In genomic region chr20:34825530-34826362, GRCh38 we compare ENCODE assay signal across 8 cellular contexts. TPM values are rescaled to one million over a fixed set of nuclear protein-coding genes. Genes with fewer than 3 reads are reported as not detected.
DNase-seq lines count a peak whose midpoint lies in the region; ATAC-seq and TF ChIP-seq lines count a peak whose summit lies in the region.

NCOA6 (minus strand) TSS chr20:34825651; CDS start chr20:34782355, 43,296 bp downstream.

- peaks cover 31% of the 10 kb centered on the region for H3K36me3 Mint-ChIP-seq in nephron progenitor cell (ENCODE audit: low read depth)
- peaks cover 9% of the 10 kb centered on the region for H3K36me3 Mint-ChIP-seq in stimulated activated naive CD8-positive, alpha-beta T cell treated with anti-CD3 and anti-CD28 coated beads, Interleukin-15, Interleukin-2, amounts not matched to agents 100 ng/mL and 50 ng/mL, for 24 hours (ENCODE audit: low read depth)

- DNase-seq in DMS153 treated with DMSO at 0.1 percent for 48 hours (lab: John Stamatoyannopoulos, UW; ENCODE audit: unreplicated experiment) (peak; percentile 76), LNCaP clone FGC (ENCODE audit: low read depth) (peak; percentile 36), fibroblast of the aortic adventitia (ENCODE audit: low read depth) (peak; percentile 76), nephron progenitor cell (peak; percentile 85)
- peak; percentile 77 for DNase-seq in activated effector memory CD4-positive, alpha-beta T cell treated with Interleukin-2 at 50 U/mL for 16 hours

- peak within 1 kb of the TSS; percentile 99 for H3K27ac Mint-ChIP-seq in nephron progenitor cell
- peak within 1 kb of the TSS; percentile 88 for H3K27ac Mint-ChIP-seq in stimulated activated naive CD8-positive, alpha-beta T cell treated with anti-CD3 and anti-CD28 coated beads, Interleukin-15, Interleukin-2, amounts not matched to agents 100 ng/mL and 50 ng/mL, for 24 hours

- peaks cover 34% of the 10 kb centered on the region for H3K4me1 Mint-ChIP-seq in nephron progenitor cell
- H3K4me1 Mint-ChIP-seq in stimulated activated naive CD8-positive, alpha-beta T cell treated with anti-CD3 and anti-CD28 coated beads, Interleukin-15, Interleukin-2, amounts not matched to agents 100 ng/mL and 50 ng/mL, for 24 hours (ENCODE audit: low read depth), result peaks cover 42% of the 10 kb centered on the region

- peak within 1 kb of the TSS; percentile 100 for H3K4me3 Mint-ChIP-seq in nephron progenitor cell
- peak within 1 kb of the TSS; percentile 87 for H3K4me3 Mint-ChIP-seq in stimulated activated naive CD8-positive, alpha-beta T cell treated with anti-CD3 and anti-CD28 coated beads, Interleukin-15, Interleukin-2, amounts not matched to agents 100 ng/mL and 50 ng/mL, for 24 hours

- TF ChIP-seq POLR2A in Raji (IDR thresholded peaks at IDR 0.05; ENCODE audit: insufficient read depth, low read depth, low read length), result peak; percentile 97

- H3K4me3 ChIP-seq in LNCaP clone FGC (ENCODE audit: low read depth, low read length) (peak within 1 kb of the TSS; percentile 90), fibroblast of the aortic adventitia (ENCODE audit: low read depth, low read length) (peak within 1 kb of the TSS; percentile 100)

- H3K9me3 Mint-ChIP-seq in nephron progenitor cell, result peaks cover 9% of the 10 kb centered on the region
- no peaks in the 10 kb centered on the region for H3K9me3 Mint-ChIP-seq in stimulated activated naive CD8-positive, alpha-beta T cell treated with anti-CD3 and anti-CD28 coated beads, Interleukin-15, Interleukin-2, amounts not matched to agents 100 ng/mL and 50 ng/mL, for 24 hours

- H3K27me3 Mint-ChIP-seq in nephron progenitor cell (ENCODE audit: low read depth, poor library complexity), result peaks cover 19% of the 10 kb centered on the region
- no peaks in the 10 kb centered on the region for H3K27me3 Mint-ChIP-seq in stimulated activated naive CD8-positive, alpha-beta T cell treated with anti-CD3 and anti-CD28 coated beads, Interleukin-15, Interleukin-2, amounts not matched to agents 100 ng/mL and 50 ng/mL, for 24 hours

- no peak for TF ChIP-seq CTCF in LNCaP clone FGC (IDR thresholded peaks at IDR 0.05; ENCODE audit: control insufficient read depth, extremely low read depth, insufficient read depth)
- TF ChIP-seq CTCF in fibroblast of the aortic adventitia (IDR thresholded peaks at IDR 0.05; ENCODE audit: insufficient read depth, low read length), result no peak
- no peak for TF ChIP-seq CTCF in nephron progenitor cell (IDR thresholded peaks at IDR 0.05)

- peak; percentile 54 for ATAC-seq in GM21825 (IDR thresholded peaks at IDR 0.05; ENCODE audit: unreplicated experiment)

RNA-seq across cellular contexts. Expression of gene NCOA6, which starts in this region (rescaled TPM):
- 11.3 and 14.3 TPM in 2 replicates for total RNA-seq in fibroblast of the aortic adventitia (ENCODE audit: low replicate concordance)

Comparison
In these comparisons a context has a peak if more than half of its experiments do, and no peak if none do; other contexts are left out.
1. Peak in every context shown above with its lines: DNase-seq, ATAC-seq and H3K4me3 ChIP-seq.